ENCODE assay signal across 10 cellular contexts in genomic region chr2:200586644-200586975, GRCh38. TPM values are rescaled to one million over a fixed set of nuclear protein-coding genes. Genes with fewer than 3 reads are reported as not detected.
A peak's percentile ranks its signal among the peaks of the same experiment; 100 is the strongest.
DNase-seq lines count a peak whose midpoint lies in the region; ATAC-seq, FAIRE-seq and TF ChIP-seq lines count a peak whose summit lies in the region.
"Had no signal": no experiment of that assay in that cellular context is flagged by ENCODE, and none has a peak within 500 bp of the region (broad histone marks: within the 10 kb centered on the region; RNA-seq: fewer than 3 reads in every experiment).

No MANE protein-coding gene starts in this region.

- H4K20me1 ChIP-seq in H9 (ENCODE audit: control insufficient read depth, insufficient read depth, insufficient read length), result no peaks in the 10 kb centered on the region

- WGBS in H9 (ENCODE audit: extremely low coverage, insufficient read length, low lambda C conversion rate), result no CpG with 5 or more reads among the region's 9 CpGs

- peak overlapping the region in 1 of 3 experiments; percentile 85; a peak in 1 of 7 replicates for H3K27ac Mint-ChIP-seq in H9

- H3K27ac ChIP-seq in H9 (ENCODE audit: insufficient read length, low read depth, low read length) (no peak overlapping the region), iPS-20b (ENCODE audit: low read length) (no peak overlapping the region)
- H3K27ac ChIP-seq: cardiac muscle cell had no signal

- H2BK20ac ChIP-seq in H9 (ENCODE audit: low read depth, low read length, poor library complexity, severe bottlenecking), result no peak overlapping the region

- H3K36me3 ChIP-seq in iPS-20b (ENCODE audit: insufficient read depth, low read depth, low read length) (no peaks in the 10 kb centered on the region), skeletal muscle satellite cell (ENCODE audit: insufficient read depth, low read length) (peaks cover under 1% of the 10 kb centered on the region)
- H3K36me3 ChIP-seq: cardiac muscle cell had no signal

- H2AFZ ChIP-seq in H9 (ENCODE audit: low read length), result no peak overlapping the region

- H3K9me3 ChIP-seq in H9 (ENCODE audit: control insufficient read depth, low read depth, low read length), result no peaks in the 10 kb centered on the region
- no peaks in the 10 kb centered on the region for H3K9me3 ChIP-seq in iPS-20b (ENCODE audit: insufficient read depth, low read depth, low read length)
- H3K9me3 ChIP-seq in skeletal muscle satellite cell (replicated peaks; ENCODE audit: low read length), result no peaks in the 10 kb centered on the region

- peaks cover 3 to 12% of the 10 kb centered on the region in 2 experiments for H3K4me1 Mint-ChIP-seq in H9

- H3K56ac ChIP-seq in H9 (ENCODE audit: insufficient read length, low read depth, low read length), result no peak overlapping the region

- no peaks in the 10 kb centered on the region for H3K4me1 ChIP-seq in H9 (ENCODE audit: insufficient read depth, low read length)
- H3K4me1 ChIP-seq in iPS-20b (ENCODE audit: insufficient read depth, low read length), result 0 out of 2 replicates have a peak, but pooled peaks cover 5% of the 10 kb centered on the region
- H3K4me1 ChIP-seq in skeletal muscle satellite cell (ENCODE audit: control insufficient read depth, insufficient read depth, low read length), result peaks cover 27% of the 10 kb centered on the region

- no peaks in the 10 kb centered on the region for H3K36me3 Mint-ChIP-seq in H9 (ENCODE audit: insufficient read depth in 1 of 3, low read depth in 3 of 3)

- peak overlapping the region; percentile 72 to 90 for H3K4me3 Mint-ChIP-seq in H9

- H4K8ac ChIP-seq in H9 (replicated peaks; ENCODE audit: insufficient read length, low read depth, low read length), result no peak overlapping the region

- H3K18ac ChIP-seq in H9 (ENCODE audit: insufficient read length, low read depth, low read length), result no peak overlapping the region

- H3K27me3 Mint-ChIP-seq in H9 (ENCODE audit: low read depth), result peaks cover 27% of the 10 kb centered on the region

- H2BK15ac ChIP-seq in H9 (ENCODE audit: low read depth, low read length), result no peak overlapping the region

- H3K23me2 ChIP-seq in H9 (ENCODE audit: insufficient read length, low read depth, low read length, poor library complexity, severe bottlenecking), result peaks cover 11% of the 10 kb centered on the region

- H3K14ac ChIP-seq in H9 (ENCODE audit: insufficient read depth, low read length), result no peak overlapping the region

- no peak overlapping the region for H2BK120ac ChIP-seq in H9 (ENCODE audit: low read depth, low read length, poor library complexity, severe bottlenecking)

- no peak for TF ChIP-seq POLR2A in GM12892 (IDR thresholded peaks at IDR 0.05; ENCODE audit: low read depth, low read length)

- no peak overlapping the region for H4K91ac ChIP-seq in H9 (ENCODE audit: insufficient read length, low read depth, low read length)

- H3K4me2 ChIP-seq in H9 (ENCODE audit: insufficient read depth, insufficient read length, low read length) (peak overlapping the region; percentile 62), skeletal muscle satellite cell (ENCODE audit: low read length) (peak overlapping the region; percentile 95)

- ATAC-seq in GM18868 (IDR thresholded peaks at IDR 0.05; ENCODE audit: unreplicated experiment), result no peak

- H3K4me3 ChIP-seq in astrocyte of the cerebellum (ENCODE audit: low read depth, low read length) (peak overlapping the region; percentile 59), iPS-20b (ENCODE audit: low read length) (peak overlapping the region; percentile 89), skeletal muscle satellite cell (ENCODE audit: low read length) (peak overlapping the region; percentile 73)

- FAIRE-seq in GM12892 (lab: Jason Lieb, UNC), result no peak

- no peak overlapping the region for H3K23ac ChIP-seq in H9 (ENCODE audit: insufficient read length, low read depth, low read length)

- H2AK5ac ChIP-seq in H9 (ENCODE audit: insufficient read length, low read length), result no peak overlapping the region

- H3K27me3 ChIP-seq in H9 (ENCODE audit: insufficient read depth, low read length) (no peaks in the 10 kb centered on the region; the same call in 1 of the 2 replicates), iPS-20b (ENCODE audit: insufficient read depth, low read length) (peaks cover 29% of the 10 kb centered on the region), skeletal muscle satellite cell (ENCODE audit: control insufficient read depth, insufficient read depth, low read length) (no peaks in the 10 kb centered on the region)

- H4K5ac ChIP-seq in H9 (ENCODE audit: insufficient read length, low read depth, low read length), result no peak overlapping the region

- no peak overlapping the region for H3K4ac ChIP-seq in H9 (ENCODE audit: low read depth, low read length)

- no peaks in the 10 kb centered on the region for H3K79me1 ChIP-seq in H9 (ENCODE audit: insufficient read depth, low read depth, low read length, poor library complexity, severe bottlenecking)

- in situ Hi-C loops in astrocyte of the cerebellum (cut with HindIII; ENCODE audit: low sequenced_read_pairs), result no loop called here

- DNase-seq in H9 (no peak), astrocyte of the cerebellum (ENCODE audit: low read depth) (no peak), GM12892 (ENCODE audit: insufficient read length) (no peak), NCI-H1092 treated with DMSO at 0.1 percent for 48 hours (lab: John Stamatoyannopoulos, UW) (no peak), hypothalamus (lab: John Stamatoyannopoulos, UW) (no peak)
- DNase-seq: T-helper 9 cell had no signal

- no peak overlapping the region for H2BK12ac ChIP-seq in H9 (ENCODE audit: insufficient read length, low read depth, low read length)

- no peaks in the 10 kb centered on the region for H3K9me3 Mint-ChIP-seq in H9

- no peak overlapping the region for H3T11ph ChIP-seq in H9 (ENCODE audit: low read length)

- no peak overlapping the region for H2BK5ac ChIP-seq in H9 (ENCODE audit: insufficient read length, low read length)

- H3K9ac ChIP-seq in H9 (ENCODE audit: extremely low read depth, insufficient read length, low read length) (peak overlapping the region; percentile 21), iPS-20b (ENCODE audit: low read depth, low read length) (peak overlapping the region; percentile 71; the same call in 1 of the 2 replicates), skeletal muscle satellite cell (ENCODE audit: low read depth, low read length) (peak overlapping the region; percentile 72)

- TF ChIP-seq CTCF in H9 (conservative IDR thresholded peaks at IDR 0.05) (no peak), astrocyte of the cerebellum (IDR thresholded peaks at IDR 0.05; ENCODE audit: low read depth, low read length, missing control alignments) (no peak)

- no peaks in the 10 kb centered on the region for H3K79me2 ChIP-seq in H9 (ENCODE audit: insufficient read depth, low read length)

RNA-seq across cellular contexts. Expression of gene AOX1, which starts 0.8 kb away (rescaled TPM):
- total RNA-seq in H9 (2021), result 3.5 and 4.8 TPM in 2 replicates
- total RNA-seq in skeletal muscle satellite cell (2012; rRNA removed), result 150 and 223 TPM in 2 replicates
- not detected for polyA plus RNA-seq in GM12892 (2012; ENCODE audit: missing spikeins)
- total RNA-seq: cardiac muscle cell had no signal
- polyA plus RNA-seq: cardiac muscle cell had no signal

Comparison
In these comparisons a context has a peak if more than half of its experiments do, and no peak if none do; other contexts are left out.
1. H3K9ac ChIP-seq: peak in every context shown above with its lines; median percentile 72 in skeletal muscle satellite cell; 71 in iPS-20b; 21 in H9.